In the genomic region with DNA sequence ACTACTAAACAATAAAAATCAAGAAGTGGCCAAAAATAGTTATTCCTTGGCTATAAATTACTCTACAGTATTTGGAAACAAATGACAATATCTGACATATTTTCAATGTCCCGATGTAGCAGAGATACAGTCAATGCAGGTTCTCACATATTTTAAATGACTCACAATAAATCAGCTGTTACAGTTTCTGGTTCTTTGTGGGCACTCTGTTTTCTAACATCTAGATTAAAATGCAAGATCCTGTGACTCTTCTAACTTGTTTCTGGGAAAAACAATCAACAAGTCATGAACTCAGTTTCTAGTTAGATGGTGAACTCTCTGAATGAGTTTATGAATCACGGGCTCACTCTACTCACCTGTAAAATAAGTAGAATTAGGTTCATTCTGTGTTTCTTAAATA, we compare ENCODE assay signal across 2 cellular contexts.
TF ChIP-seq lines count a peak whose summit lies in the region.

No MANE protein-coding gene starts in this region.

TF ChIP-seq in SK-N-SH, 30 proteins besides CTCF, POLR2A, EP300 and RAD21 (continued from another document):
- TF ChIP-seq, protein P1, sequence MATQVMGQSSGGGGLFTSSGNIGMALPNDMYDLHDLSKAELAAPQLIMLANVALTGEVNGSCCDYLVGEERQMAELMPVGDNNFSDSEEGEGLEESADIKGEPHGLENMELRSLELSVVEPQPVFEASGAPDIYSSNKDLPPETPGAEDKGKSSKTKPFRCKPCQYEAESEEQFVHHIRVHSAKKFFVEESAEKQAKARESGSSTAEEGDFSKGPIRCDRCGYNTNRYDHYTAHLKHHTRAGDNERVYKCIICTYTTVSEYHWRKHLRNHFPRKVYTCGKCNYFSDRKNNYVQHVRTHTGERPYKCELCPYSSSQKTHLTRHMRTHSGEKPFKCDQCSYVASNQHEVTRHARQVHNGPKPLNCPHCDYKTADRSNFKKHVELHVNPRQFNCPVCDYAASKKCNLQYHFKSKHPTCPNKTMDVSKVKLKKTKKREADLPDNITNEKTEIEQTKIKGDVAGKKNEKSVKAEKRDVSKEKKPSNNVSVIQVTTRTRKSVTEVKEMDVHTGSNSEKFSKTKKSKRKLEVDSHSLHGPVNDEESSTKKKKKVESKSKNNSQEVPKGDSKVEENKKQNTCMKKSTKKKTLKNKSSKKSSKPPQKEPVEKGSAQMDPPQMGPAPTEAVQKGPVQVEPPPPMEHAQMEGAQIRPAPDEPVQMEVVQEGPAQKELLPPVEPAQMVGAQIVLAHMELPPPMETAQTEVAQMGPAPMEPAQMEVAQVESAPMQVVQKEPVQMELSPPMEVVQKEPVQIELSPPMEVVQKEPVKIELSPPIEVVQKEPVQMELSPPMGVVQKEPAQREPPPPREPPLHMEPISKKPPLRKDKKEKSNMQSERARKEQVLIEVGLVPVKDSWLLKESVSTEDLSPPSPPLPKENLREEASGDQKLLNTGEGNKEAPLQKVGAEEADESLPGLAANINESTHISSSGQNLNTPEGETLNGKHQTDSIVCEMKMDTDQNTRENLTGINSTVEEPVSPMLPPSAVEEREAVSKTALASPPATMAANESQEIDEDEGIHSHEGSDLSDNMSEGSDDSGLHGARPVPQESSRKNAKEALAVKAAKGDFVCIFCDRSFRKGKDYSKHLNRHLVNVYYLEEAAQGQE (IDR thresholded peaks at IDR 0.05; ENCODE audit: low read depth, low read length) = no peak
- TF ChIP-seq NFIC (IDR thresholded peaks at IDR 0.05; ENCODE audit: borderline replicate concordance) = no peak
- TF ChIP-seq TAF1 (IDR thresholded peaks at IDR 0.05; ENCODE audit: borderline replicate concordance, low read depth, low read length) = no peak
- no peak for TF ChIP-seq JUND (IDR thresholded peaks at IDR 0.05)
- TF ChIP-seq, protein P2, sequence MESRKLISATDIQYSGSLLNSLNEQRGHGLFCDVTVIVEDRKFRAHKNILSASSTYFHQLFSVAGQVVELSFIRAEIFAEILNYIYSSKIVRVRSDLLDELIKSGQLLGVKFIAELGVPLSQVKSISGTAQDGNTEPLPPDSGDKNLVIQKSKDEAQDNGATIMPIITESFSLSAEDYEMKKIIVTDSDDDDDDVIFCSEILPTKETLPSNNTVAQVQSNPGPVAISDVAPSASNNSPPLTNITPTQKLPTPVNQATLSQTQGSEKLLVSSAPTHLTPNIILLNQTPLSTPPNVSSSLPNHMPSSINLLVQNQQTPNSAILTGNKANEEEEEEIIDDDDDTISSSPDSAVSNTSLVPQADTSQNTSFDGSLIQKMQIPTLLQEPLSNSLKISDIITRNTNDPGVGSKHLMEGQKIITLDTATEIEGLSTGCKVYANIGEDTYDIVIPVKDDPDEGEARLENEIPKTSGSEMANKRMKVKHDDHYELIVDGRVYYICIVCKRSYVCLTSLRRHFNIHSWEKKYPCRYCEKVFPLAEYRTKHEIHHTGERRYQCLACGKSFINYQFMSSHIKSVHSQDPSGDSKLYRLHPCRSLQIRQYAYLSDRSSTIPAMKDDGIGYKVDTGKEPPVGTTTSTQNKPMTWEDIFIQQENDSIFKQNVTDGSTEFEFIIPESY (IDR thresholded peaks at IDR 0.05; ENCODE audit: borderline replicate concordance, low read depth) = no peak
- TF ChIP-seq, protein P3, sequence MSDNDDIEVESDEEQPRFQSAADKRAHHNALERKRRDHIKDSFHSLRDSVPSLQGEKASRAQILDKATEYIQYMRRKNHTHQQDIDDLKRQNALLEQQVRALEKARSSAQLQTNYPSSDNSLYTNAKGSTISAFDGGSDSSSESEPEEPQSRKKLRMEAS (IDR thresholded peaks at IDR 0.05; ENCODE audit: low read depth) = no peak
- no peak for TF ChIP-seq YY1 (IDR thresholded peaks at IDR 0.05; ENCODE audit: low read depth)
- TF ChIP-seq RXRA (IDR thresholded peaks at IDR 0.05; ENCODE audit: borderline replicate concordance, low read depth) = no peak
- no peak for TF ChIP-seq CHD2 (IDR thresholded peaks at IDR 0.05; ENCODE audit: low read length, partially characterized antibody)
- TF ChIP-seq ELF1 (IDR thresholded peaks at IDR 0.05) = no peak
- TF ChIP-seq GABPA (IDR thresholded peaks at IDR 0.05; ENCODE audit: low read depth) = no peak
- TF ChIP-seq, protein P4, sequence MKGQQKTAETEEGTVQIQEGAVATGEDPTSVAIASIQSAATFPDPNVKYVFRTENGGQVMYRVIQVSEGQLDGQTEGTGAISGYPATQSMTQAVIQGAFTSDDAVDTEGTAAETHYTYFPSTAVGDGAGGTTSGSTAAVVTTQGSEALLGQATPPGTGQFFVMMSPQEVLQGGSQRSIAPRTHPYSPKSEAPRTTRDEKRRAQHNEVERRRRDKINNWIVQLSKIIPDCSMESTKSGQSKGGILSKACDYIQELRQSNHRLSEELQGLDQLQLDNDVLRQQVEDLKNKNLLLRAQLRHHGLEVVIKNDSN (IDR thresholded peaks at IDR 0.05; ENCODE audit: borderline replicate concordance, low read depth) = no peak
- TF ChIP-seq, protein P5, sequence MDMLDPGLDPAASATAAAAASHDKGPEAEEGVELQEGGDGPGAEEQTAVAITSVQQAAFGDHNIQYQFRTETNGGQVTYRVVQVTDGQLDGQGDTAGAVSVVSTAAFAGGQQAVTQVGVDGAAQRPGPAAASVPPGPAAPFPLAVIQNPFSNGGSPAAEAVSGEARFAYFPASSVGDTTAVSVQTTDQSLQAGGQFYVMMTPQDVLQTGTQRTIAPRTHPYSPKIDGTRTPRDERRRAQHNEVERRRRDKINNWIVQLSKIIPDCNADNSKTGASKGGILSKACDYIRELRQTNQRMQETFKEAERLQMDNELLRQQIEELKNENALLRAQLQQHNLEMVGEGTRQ (IDR thresholded peaks at IDR 0.05; ENCODE audit: borderline replicate concordance, low read depth, low read length) = no peak

TF ChIP-seq in HepG2, 621 proteins besides CTCF, POLR2A, EP300 and RAD21 (continued from another document):
- TF ChIP-seq, protein P6, sequence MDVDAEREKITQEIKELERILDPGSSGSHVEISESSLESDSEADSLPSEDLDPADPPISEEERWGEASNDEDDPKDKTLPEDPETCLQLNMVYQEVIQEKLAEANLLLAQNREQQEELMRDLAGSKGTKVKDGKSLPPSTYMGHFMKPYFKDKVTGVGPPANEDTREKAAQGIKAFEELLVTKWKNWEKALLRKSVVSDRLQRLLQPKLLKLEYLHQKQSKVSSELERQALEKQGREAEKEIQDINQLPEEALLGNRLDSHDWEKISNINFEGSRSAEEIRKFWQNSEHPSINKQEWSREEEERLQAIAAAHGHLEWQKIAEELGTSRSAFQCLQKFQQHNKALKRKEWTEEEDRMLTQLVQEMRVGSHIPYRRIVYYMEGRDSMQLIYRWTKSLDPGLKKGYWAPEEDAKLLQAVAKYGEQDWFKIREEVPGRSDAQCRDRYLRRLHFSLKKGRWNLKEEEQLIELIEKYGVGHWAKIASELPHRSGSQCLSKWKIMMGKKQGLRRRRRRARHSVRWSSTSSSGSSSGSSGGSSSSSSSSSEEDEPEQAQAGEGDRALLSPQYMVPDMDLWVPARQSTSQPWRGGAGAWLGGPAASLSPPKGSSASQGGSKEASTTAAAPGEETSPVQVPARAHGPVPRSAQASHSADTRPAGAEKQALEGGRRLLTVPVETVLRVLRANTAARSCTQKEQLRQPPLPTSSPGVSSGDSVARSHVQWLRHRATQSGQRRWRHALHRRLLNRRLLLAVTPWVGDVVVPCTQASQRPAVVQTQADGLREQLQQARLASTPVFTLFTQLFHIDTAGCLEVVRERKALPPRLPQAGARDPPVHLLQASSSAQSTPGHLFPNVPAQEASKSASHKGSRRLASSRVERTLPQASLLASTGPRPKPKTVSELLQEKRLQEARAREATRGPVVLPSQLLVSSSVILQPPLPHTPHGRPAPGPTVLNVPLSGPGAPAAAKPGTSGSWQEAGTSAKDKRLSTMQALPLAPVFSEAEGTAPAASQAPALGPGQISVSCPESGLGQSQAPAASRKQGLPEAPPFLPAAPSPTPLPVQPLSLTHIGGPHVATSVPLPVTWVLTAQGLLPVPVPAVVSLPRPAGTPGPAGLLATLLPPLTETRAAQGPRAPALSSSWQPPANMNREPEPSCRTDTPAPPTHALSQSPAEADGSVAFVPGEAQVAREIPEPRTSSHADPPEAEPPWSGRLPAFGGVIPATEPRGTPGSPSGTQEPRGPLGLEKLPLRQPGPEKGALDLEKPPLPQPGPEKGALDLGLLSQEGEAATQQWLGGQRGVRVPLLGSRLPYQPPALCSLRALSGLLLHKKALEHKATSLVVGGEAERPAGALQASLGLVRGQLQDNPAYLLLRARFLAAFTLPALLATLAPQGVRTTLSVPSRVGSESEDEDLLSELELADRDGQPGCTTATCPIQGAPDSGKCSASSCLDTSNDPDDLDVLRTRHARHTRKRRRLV (CRISPR knock-in tag; IDR thresholded peaks at IDR 0.05) = no peak
- TF ChIP-seq KLF6 (CRISPR knock-in tag; IDR thresholded peaks at IDR 0.05) (no peak), ZNF329 (CRISPR knock-in tag; IDR thresholded peaks at IDR 0.05; ENCODE audit: low read depth) (no peak), GATAD1 (CRISPR knock-in tag; IDR thresholded peaks at IDR 0.05) (no peak), SYNCRIP (IDR thresholded peaks at IDR 0.05; ENCODE audit: insufficient read depth, low read depth, low read length) (no peak), ZSCAN30 (CRISPR knock-in tag; IDR thresholded peaks at IDR 0.05) (no peak)
- TF ChIP-seq, protein P7, sequence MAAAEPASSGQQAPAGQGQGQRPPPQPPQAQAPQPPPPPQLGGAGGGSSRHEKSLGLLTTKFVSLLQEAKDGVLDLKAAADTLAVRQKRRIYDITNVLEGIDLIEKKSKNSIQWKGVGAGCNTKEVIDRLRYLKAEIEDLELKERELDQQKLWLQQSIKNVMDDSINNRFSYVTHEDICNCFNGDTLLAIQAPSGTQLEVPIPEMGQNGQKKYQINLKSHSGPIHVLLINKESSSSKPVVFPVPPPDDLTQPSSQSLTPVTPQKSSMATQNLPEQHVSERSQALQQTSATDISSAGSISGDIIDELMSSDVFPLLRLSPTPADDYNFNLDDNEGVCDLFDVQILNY (CRISPR knock-in tag; conservative IDR thresholded peaks at IDR 0.05) = no peak
- TF ChIP-seq, protein P5 (IDR thresholded peaks at IDR 0.05; ENCODE audit: low read depth, low read length) = no peak
- TF ChIP-seq, protein P5 (CRISPR knock-in tag; IDR thresholded peaks at IDR 0.05; ENCODE audit: borderline replicate concordance) = no peak
- TF ChIP-seq, protein P8, sequence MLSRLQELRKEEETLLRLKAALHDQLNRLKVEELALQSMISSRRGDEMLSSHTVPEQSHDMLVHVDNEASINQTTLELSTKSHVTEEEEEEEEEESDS (CRISPR knock-in tag; IDR thresholded peaks at IDR 0.05; ENCODE audit: borderline replicate concordance) = no peak
